In genomic region chr10:87863102-87863943, GRCh38 we compare ENCODE assay signal across 1 cellular context.
TF ChIP-seq lines count a peak whose summit lies in the region.

Gene KLLN, minus strand, starts transcription at chr10:87863533. Its CDS starts 1,046 bp downstream, at chr10:87862487.
Gene PTEN, plus strand, starts transcription at chr10:87863625. Its CDS starts 845 bp downstream, at chr10:87864470.

TF ChIP-seq in HEK293, 187 proteins besides CTCF, POLR2A, EP300 and RAD21 (continued from another document and continues in another):
- no peak; the same call in 1 of the 2 replicates for TF ChIP-seq ZNF449 (tag by site-specific recombination; IDR thresholded peaks at IDR 0.05)
- peak; percentile 85 for TF ChIP-seq ZBTB8A (tag by site-specific recombination; IDR thresholded peaks at IDR 0.05)
- TF ChIP-seq SETDB1 (IDR thresholded peaks at IDR 0.05; ENCODE audit: insufficient read length, low read length) = no peak
- TF ChIP-seq ZNF518A (tag by site-specific recombination; conservative IDR thresholded peaks at IDR 0.05; ENCODE audit: low read depth) = no peak
- TF ChIP-seq ZNF280C (tag by site-specific recombination; IDR thresholded peaks at IDR 0.05) = no peak
- peak; percentile 72; the same call in 1 of the 2 replicates for TF ChIP-seq ZBTB6 (tag by site-specific recombination; IDR thresholded peaks at IDR 0.05)
- no peak for TF ChIP-seq ZNF791 (tag by site-specific recombination; IDR thresholded peaks at IDR 0.05)
- no peak for TF ChIP-seq ZNF621 (tag by site-specific recombination; IDR thresholded peaks at IDR 0.05)
- TF ChIP-seq PBX3 (CRISPR knock-in tag; IDR thresholded peaks at IDR 0.05) = peak; percentile 42; the same call in 1 of the 2 replicates
- no peak for TF ChIP-seq MYNN (tag by site-specific recombination; IDR thresholded peaks at IDR 0.05; ENCODE audit: borderline replicate concordance)
- no peak for TF ChIP-seq ZNF391 (tag by site-specific recombination; IDR thresholded peaks at IDR 0.05; ENCODE audit: borderline replicate concordance, low read depth)
- peak; percentile 33; the same call in 1 of the 2 replicates for TF ChIP-seq TCF7L2 (IDR thresholded peaks at IDR 0.05; ENCODE audit: borderline replicate concordance, low read depth, low read length)
- no peak for TF ChIP-seq ZNF121 (tag by site-specific recombination; IDR thresholded peaks at IDR 0.05)
- peak; percentile 86 for TF ChIP-seq PATZ1 (tag by site-specific recombination; IDR thresholded peaks at IDR 0.05)
- TF ChIP-seq ZNF202 (tag by site-specific recombination; IDR thresholded peaks at IDR 0.05; ENCODE audit: borderline replicate concordance) = no peak
- no peak for TF ChIP-seq ZNF776 (tag by site-specific recombination; IDR thresholded peaks at IDR 0.05; ENCODE audit: borderline replicate concordance)
- TF ChIP-seq ZNF623 (tag by site-specific recombination; IDR thresholded peaks at IDR 0.05) = no peak
- TF ChIP-seq ZNF214 (tag by site-specific recombination; IDR thresholded peaks at IDR 0.05; ENCODE audit: borderline replicate concordance) = no peak
- no peak for TF ChIP-seq EGR2 (tag by site-specific recombination; IDR thresholded peaks at IDR 0.05; ENCODE audit: low read depth)
- no peak; the same call in 1 of the 2 replicates for TF ChIP-seq ZNF785 (tag by site-specific recombination; IDR thresholded peaks at IDR 0.05)
- TF ChIP-seq ZNF37A (tag by site-specific recombination; IDR thresholded peaks at IDR 0.05) = no peak; the same call in 1 of the 2 replicates
- no peak for TF ChIP-seq ZNF19 (tag by site-specific recombination; IDR thresholded peaks at IDR 0.05; ENCODE audit: low read depth)
- no peak for TF ChIP-seq REPIN1 (tag by site-specific recombination; IDR thresholded peaks at IDR 0.05; ENCODE audit: low read depth)
- TF ChIP-seq ZFP69B (tag by site-specific recombination; IDR thresholded peaks at IDR 0.05) = peak; percentile 21
- peak; percentile 74; the same call in 1 of the 2 replicates for TF ChIP-seq ZSCAN5A (tag by site-specific recombination; IDR thresholded peaks at IDR 0.05)
- TF ChIP-seq ZNF112 (tag by site-specific recombination; IDR thresholded peaks at IDR 0.05) = no peak
- TF ChIP-seq ZNF18 (tag by site-specific recombination; IDR thresholded peaks at IDR 0.05) = 0 out of 2 replicates have a peak, but pooled peaks have one; percentile 14
- no peak for TF ChIP-seq ZNF654 (tag by site-specific recombination; IDR thresholded peaks at IDR 0.05; ENCODE audit: low read depth)
- peak; percentile 68; the same call in 1 of the 2 replicates for TF ChIP-seq KLF8 (tag by site-specific recombination; IDR thresholded peaks at IDR 0.05)
- peak; percentile 48 for TF ChIP-seq GLIS1 (tag by site-specific recombination; IDR thresholded peaks at IDR 0.05)
- no peak; the same call in 1 of the 2 replicates for TF ChIP-seq ZNF423 (tag by site-specific recombination; IDR thresholded peaks at IDR 0.05)
- no peak for TF ChIP-seq ZBTB11 (tag by site-specific recombination; conservative IDR thresholded peaks at IDR 0.05; ENCODE audit: low read depth)
- TF ChIP-seq ZNF514 (tag by site-specific recombination; IDR thresholded peaks at IDR 0.05) = no peak
- peak; percentile 26; the same call in 1 of the 2 replicates for TF ChIP-seq WT1 (tag by site-specific recombination; IDR thresholded peaks at IDR 0.05)
- no peak for TF ChIP-seq ZNF48 (tag by site-specific recombination; IDR thresholded peaks at IDR 0.05)
- TF ChIP-seq ZNF707 (tag by site-specific recombination; IDR thresholded peaks at IDR 0.05) = no peak
